In genomic region chr6:136786708-136787107, GRCh38 we compare ENCODE assay signal across 22 cellular contexts. TPM values are rescaled to one million over a fixed set of nuclear protein-coding genes. Genes with fewer than 3 reads are reported as not detected.
A peak's percentile ranks its signal among the peaks of the same experiment; 100 is the strongest.
DNase-seq lines count a peak whose midpoint lies in the region; ATAC-seq and TF ChIP-seq lines count a peak whose summit lies in the region.
"Had no signal": no experiment of that assay in that cellular context is flagged by ENCODE, and none has a peak within 500 bp of the region (broad histone marks: within the 10 kb centered on the region; RNA-seq: fewer than 3 reads in every experiment).

No MANE protein-coding gene starts in this region.

- H3K4me1 ChIP-seq in left ventricle myocardium inferior (peaks cover 88% of the 10 kb centered on the region), adrenal gland (replicated peaks in 1 of 2) (peaks cover 58 to 77% of the 10 kb centered on the region in 2 donors)

- WGBS in adrenal gland, 4 donors: 49 to 71% (median 52%) methylated on average over 6 of the region's 6 CpGs

- H3K4me1 Mint-ChIP-seq in natural killer cell treated with Interleukin-12 subunit alpha and Interleukin-12 subunit beta and Interleukin-15 and Interleukin-18, amount 100 ng/mL, for 72 hours (ENCODE audit: low read depth in 2 of 2): peaks cover 69 to 84% of the 10 kb centered on the region in 2 donors

- TF ChIP-seq CTCF in left ventricle myocardium inferior (IDR thresholded peaks at IDR 0.05; ENCODE audit: borderline replicate concordance): no peak
- no peak for TF ChIP-seq CTCF in adrenal gland (IDR thresholded peaks at IDR 0.05)

- no peaks in the 10 kb centered on the region for H3K9me3 ChIP-seq in left ventricle myocardium inferior (replicated peaks)
- no peaks in the 10 kb centered on the region for H3K9me3 ChIP-seq in adrenal gland (replicated peaks in 1 of 3)
- H3K9me3 ChIP-seq: mucosa of descending colon had no signal

- H3K27ac Mint-ChIP-seq in natural killer cell treated with Interleukin-12 subunit alpha and Interleukin-12 subunit beta and Interleukin-15 and Interleukin-18, amount 100 ng/mL, for 72 hours: peak overlapping the region; percentile 94 to 96
- H3K27ac Mint-ChIP-seq: activated naive CD8-positive, alpha-beta T cell treated with anti-CD3 and anti-CD28 coated beads for 36 hours; stimulated activated naive B cell treated with anti-CD40 and anti-IgM and Interleukin-4, amounts not matched to agents 10 μg/mL and 1 μg/mL and 100 μg/mL, for 72 hours had no signal

- H3K27me3 ChIP-seq in left ventricle myocardium inferior (ENCODE audit: low read depth) (no peaks in the 10 kb centered on the region), adrenal gland (no peaks in the 10 kb centered on the region)
- H3K27me3 ChIP-seq: brain microvascular endothelial cell, dorsolateral prefrontal cortex had no signal

- no peak for TF ChIP-seq POLR2A in adrenal gland (IDR thresholded peaks at IDR 0.05)

- H3K4me3 ChIP-seq in left ventricle myocardium inferior (no peak overlapping the region), adrenal gland (peak overlapping the region in 1 of 4 donors; percentile 74)
- H3K4me3 ChIP-seq: mucosa of descending colon had no signal

- H3K9me3 Mint-ChIP-seq in natural killer cell treated with Interleukin-12 subunit alpha and Interleukin-12 subunit beta and Interleukin-15 and Interleukin-18, amount 100 ng/mL, for 72 hours: no peaks in the 10 kb centered on the region
- H3K9me3 Mint-ChIP-seq: activated naive CD8-positive, alpha-beta T cell treated with anti-CD3 and anti-CD28 coated beads for 36 hours had no signal

- H3K4me3 Mint-ChIP-seq in natural killer cell treated with Interleukin-12 subunit alpha and Interleukin-12 subunit beta and Interleukin-15 and Interleukin-18, amount 100 ng/mL, for 72 hours: peak overlapping the region; percentile 83
- H3K4me3 Mint-ChIP-seq: activated naive CD8-positive, alpha-beta T cell treated with anti-CD3 and anti-CD28 coated beads for 36 hours; stimulated activated naive B cell treated with anti-CD40 and anti-IgM and Interleukin-4, amounts not matched to agents 10 μg/mL and 1 μg/mL and 100 μg/mL, for 72 hours had no signal

- H3K27ac ChIP-seq in left ventricle myocardium inferior (replicated peaks) (peak overlapping the region; percentile 58), adrenal gland (peak overlapping the region; percentile 8 to 97 (median 83))

- DNase-seq in left ventricle myocardium inferior: no peak
- no peak for DNase-seq in Right ventricle myocardium inferior (ENCODE audit: missing footprints)
- DNase-seq in adrenal gland: no peak
- no peak for DNase-seq in natural killer cell treated with Interleukin-12 subunit alpha and Interleukin-12 subunit beta and Interleukin-15 and Interleukin-18, amount 100 ng/mL, for 72 hours (ENCODE audit: low spot score)
- no peak for DNase-seq in kidney tubule cell (ENCODE audit: low spot score)
- DNase-seq in NCI-H1694 treated with DMSO at 0.1 percent for 48 hours (lab: John Stamatoyannopoulos, UW): no peak
- DNase-seq in COR-L47 (lab: John Stamatoyannopoulos, UW): no peak
- DNase-seq: activated CD4-positive, alpha-beta T cell treated with anti-CD3 and anti-CD28 coated beads, Interleukin-2, amount 50 U/mL, for 1 hour; activated naive CD8-positive, alpha-beta T cell treated with anti-CD3 and anti-CD28 coated beads for 36 hours; activated T-cell treated with anti-CD3 and anti-CD28 coated beads, Interleukin-2, amount 50 U/mL, for 48 hours; brain microvascular endothelial cell; dorsolateral prefrontal cortex; erythroblast; left colon; mucosa of descending colon; NCI-H1417 treated with DMSO at 0.1 percent for 48 hours; NCI-H2171 treated with DMSO at 0.1 percent for 48 hours; nucleus accumbens; stimulated activated CD4-positive, alpha-beta T cell treated with anti-CD3 and anti-CD28 coated beads, Interleukin-15, amount 100 ng/mL, for 24 hours; stimulated activated naive B cell treated with anti-CD40 and anti-IgM and Interleukin-4, amounts not matched to agents 10 μg/mL and 1 μg/mL and 100 μg/mL, for 72 hours had no signal

- H3K36me3 Mint-ChIP-seq in natural killer cell treated with Interleukin-12 subunit alpha and Interleukin-12 subunit beta and Interleukin-15 and Interleukin-18, amount 100 ng/mL, for 72 hours: peaks cover 33% of the 10 kb centered on the region

- intact Hi-C loops in left ventricle myocardium inferior (cut with micrococcal nuclease): no loop called here
- intact Hi-C loops in Right ventricle myocardium inferior (cut with DNase I): no loop called here
- intact Hi-C loops in adrenal gland (cut with DNase I): no loop called here

- H3K36me3 ChIP-seq in left ventricle myocardium inferior (no peaks in the 10 kb centered on the region), adrenal gland (replicated peaks in 1 of 2) (peaks cover 0 to 4% of the 10 kb centered on the region in 2 donors)
- H3K36me3 ChIP-seq: brain microvascular endothelial cell had no signal

- no peaks in the 10 kb centered on the region for H3K27me3 Mint-ChIP-seq in natural killer cell treated with Interleukin-12 subunit alpha and Interleukin-12 subunit beta and Interleukin-15 and Interleukin-18, amount 100 ng/mL, for 72 hours
- H3K27me3 Mint-ChIP-seq: activated naive CD8-positive, alpha-beta T cell treated with anti-CD3 and anti-CD28 coated beads for 36 hours; stimulated activated naive B cell treated with anti-CD40 and anti-IgM and Interleukin-4, amounts not matched to agents 10 μg/mL and 1 μg/mL and 100 μg/mL, for 72 hours had no signal

- ATAC-seq in Right ventricle myocardium inferior (no peak), HG03196 (IDR thresholded peaks at IDR 0.05; ENCODE audit: unreplicated experiment) (no peak)
- ATAC-seq in natural killer cell treated with Interleukin-12 subunit alpha and Interleukin-12 subunit beta and Interleukin-15 and Interleukin-18, amount 100 ng/mL, for 72 hours: no peak
- ATAC-seq: HCT116; left colon; mucosa of descending colon; stimulated activated naive B cell treated with anti-CD40 and anti-IgM and Interleukin-4, amounts not matched to agents 10 μg/mL and 1 μg/mL and 100 μg/mL, for 72 hours had no signal

RNA-seq across cellular contexts. Expression of gene MAP3K5, which starts 5.6 kb away (rescaled TPM):
- total RNA-seq in left ventricle myocardium inferior: 44.1 TPM
- total RNA-seq in Right ventricle myocardium inferior: 34.7 TPM
- 100 to 1,000 TPM; 139 to 306 (median 247) TPM for total RNA-seq in adrenal gland
- polyA plus RNA-seq in adrenal gland: 100 to 1,000 TPM in 1 of 3 donors, 10 to 100 TPM in 2; 41.9 to 124 (median 53.3) TPM
- 10 to 100 TPM; 27.9 to 33.0 TPM for total RNA-seq in natural killer cell treated with Interleukin-12 subunit alpha and Interleukin-12 subunit beta and Interleukin-15 and Interleukin-18, amount 100 ng/mL, for 72 hours

RNA-seq across cellular contexts. Expression of gene PEX7, which starts 35.7 kb away (rescaled TPM):
- total RNA-seq in left ventricle myocardium inferior (14.8 TPM), Right ventricle myocardium inferior (11.7 TPM), adrenal gland (10 to 100 TPM; 14.1 to 43.3 (median 23.8) TPM)
- polyA plus RNA-seq in adrenal gland: 10 to 100 TPM in 1 of 3 donors, 1 to 10 TPM in 2; 4.8 to 27.2 (median 5.5) TPM
- 1 to 10 TPM; 4.2 to 5.9 TPM for total RNA-seq in natural killer cell treated with Interleukin-12 subunit alpha and Interleukin-12 subunit beta and Interleukin-15 and Interleukin-18, amount 100 ng/mL, for 72 hours
